1 cellular context compared by ENCODE assay signal in genomic region chr4:126731062-126731461, GRCh38.
TF ChIP-seq lines count a peak whose summit lies in the region.

No MANE protein-coding gene starts in this region.

TF ChIP-seq in K562, 482 proteins besides CTCF, POLR2A, EP300 and RAD21 (continued from another document):
- TF ChIP-seq AFF1 (IDR thresholded peaks at IDR 0.05; ENCODE audit: low read depth in 1 of 2, partially characterized antibody in 2 of 2) (no peak), E2F3 (CRISPR knock-in tag; IDR thresholded peaks at IDR 0.05) (no peak), ZNF253 (CRISPR knock-in tag; conservative IDR thresholded peaks at IDR 0.05) (no peak), ILK (tag; IDR thresholded peaks at IDR 0.05; ENCODE audit: borderline replicate concordance, low read depth) (no peak), FOXP1 (CRISPR knock-in tag; IDR thresholded peaks at IDR 0.05) (no peak), ZNF134 (CRISPR knock-in tag; conservative IDR thresholded peaks at IDR 0.05) (no peak), PRDM10 (IDR thresholded peaks at IDR 0.05; ENCODE audit: partially characterized antibody) (no peak), NCOA4 (IDR thresholded peaks at IDR 0.05; ENCODE audit: partially characterized antibody) (no peak), JUN (IDR thresholded peaks at IDR 0.05; ENCODE audit: borderline replicate concordance, low read depth, low read length) (no peak), JUN (CRISPR knock-in tag; IDR thresholded peaks at IDR 0.05; ENCODE audit: borderline replicate concordance) (no peak)
